ENCODE assay signal across 22 cellular contexts in the genomic region with DNA sequence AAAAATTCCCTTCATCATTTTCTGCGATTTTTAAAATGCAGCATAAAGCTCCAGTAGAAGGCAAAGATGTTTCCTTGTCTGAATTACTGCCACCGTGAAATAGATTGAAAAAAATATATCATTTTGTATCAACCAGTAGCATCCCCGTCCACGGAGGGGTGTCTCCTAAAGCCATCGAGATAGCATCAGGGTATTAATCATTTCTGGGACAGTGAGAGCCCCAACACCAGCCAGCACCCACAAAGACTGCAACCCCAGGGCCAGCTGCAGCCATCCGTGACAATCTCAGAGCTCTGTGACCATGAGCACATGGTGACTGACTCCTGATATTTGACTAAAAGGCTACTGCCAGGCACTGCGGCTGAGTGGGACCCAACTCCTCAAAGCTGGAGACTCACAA.
A peak's percentile ranks its signal among the peaks of the same experiment; 100 is the strongest.
DNase-seq lines count a peak whose midpoint lies in the region; ATAC-seq and TF ChIP-seq lines count a peak whose summit lies in the region.
"Had no signal": no experiment of that assay in that cellular context is flagged by ENCODE, and none has a peak within 500 bp of the region (broad histone marks: within the 10 kb centered on the region; RNA-seq: fewer than 3 reads in every experiment).

No MANE protein-coding gene starts in this region.

- intact Hi-C loops in esophagus muscularis mucosa (cut with DNase I) = no loop called here

- H3K4me2 ChIP-seq in GM23338 = no peak overlapping the region
- H3K4me2 ChIP-seq: BLaER1 had no signal

- H3K4me3 ChIP-seq in GM23338 = no peak overlapping the region
- H3K4me3 ChIP-seq in esophagus muscularis mucosa = no peak overlapping the region
- H3K4me3 ChIP-seq: BLaER1 had no signal

- H3K9me3 Mint-ChIP-seq in GM23338 = peaks cover 10% of the 10 kb centered on the region

- H3K36me3 Mint-ChIP-seq in GM23338 (ENCODE audit: low read depth) = no peaks in the 10 kb centered on the region; the same call in 2 of the 3 replicates
- H3K36me3 Mint-ChIP-seq: CD14-positive monocyte; CD4-positive, alpha-beta memory T cell; CD4-positive, CD25-positive, alpha-beta regulatory T cell; CD8-positive, alpha-beta memory T cell had no signal

- no peak for TF ChIP-seq POLR2A in esophagus muscularis mucosa (IDR thresholded peaks at IDR 0.05; ENCODE audit: low read depth)

- H3K27ac ChIP-seq in GM23338 (ENCODE audit: low read depth) (no peak overlapping the region), esophagus muscularis mucosa (replicated peaks in 1 of 4) (no peak overlapping the region)
- H3K27ac ChIP-seq: BLaER1 had no signal

- peaks cover 0 to 15% (median 3%) of the 10 kb centered on the region in 4 donors for H3K9me3 ChIP-seq in esophagus muscularis mucosa
- H3K9me3 ChIP-seq: BE2C had no signal

- ATAC-seq in GM23338 = no peak

- peaks cover 4% of the 10 kb centered on the region for H3K27me3 Mint-ChIP-seq in GM23338 (ENCODE audit: insufficient read depth, low read depth, poor library complexity)

- H3K4me1 Mint-ChIP-seq in GM23338 = peaks cover 13% of the 10 kb centered on the region
- H3K4me1 Mint-ChIP-seq: CD14-positive monocyte; CD4-positive, alpha-beta memory T cell; CD4-positive, CD25-positive, alpha-beta regulatory T cell; CD8-positive, alpha-beta memory T cell had no signal

- H3K4me1 ChIP-seq in GM23338 (ENCODE audit: insufficient read depth) (peaks cover 13% of the 10 kb centered on the region; the same call in 1 of the 2 replicates), esophagus muscularis mucosa (no peaks in the 10 kb centered on the region)
- H3K4me1 ChIP-seq: BLaER1 had no signal

- H4K20me1 ChIP-seq in GM23338 (replicated peaks; ENCODE audit: insufficient read depth) = no peaks in the 10 kb centered on the region
- H4K20me1 ChIP-seq: BLaER1 had no signal

- 0 out of 2 replicates have a peak, but pooled peaks cover 2% of the 10 kb centered on the region for H3F3A ChIP-seq in GM23338 (replicated peaks; ENCODE audit: low read depth)

- no peak for TF ChIP-seq EP300 in esophagus muscularis mucosa (IDR thresholded peaks at IDR 0.05)

- no peaks in the 10 kb centered on the region for H3K79me2 ChIP-seq in GM23338 (replicated peaks; ENCODE audit: insufficient read depth)

- no peak for DNase-seq in GM23338 (ENCODE audit: low spot score)
- DNase-seq in SK-N-DZ (ENCODE audit: low spot score) = peak; percentile 37
- DNase-seq in esophagus muscularis mucosa (ENCODE audit: extremely low spot score) = peak; percentile 75
- DNase-seq in GOT3 (lab: John Stamatoyannopoulos, UW) = no peak
- no peak for DNase-seq in medulla oblongata (ENCODE audit: extremely low spot score)
- DNase-seq: 8988T; ACHN; BE2C; C1 segment of cervical spinal cord; CD4-positive, alpha-beta memory T cell; CD4-positive, CD25-positive, alpha-beta regulatory T cell; CD8-positive, alpha-beta memory T cell; COR-L47; DMS 273 treated with DMSO at 0.1 percent for 48 hours; DMS153; DMS53; DMS79; DND-41; EL; GDM1 had no signal

- H2AFZ ChIP-seq in GM23338 = peak overlapping the region; percentile 43

- no peaks in the 10 kb centered on the region for H3K36me3 ChIP-seq in GM23338 (ENCODE audit: insufficient read depth)
- H3K36me3 ChIP-seq in esophagus muscularis mucosa = no peaks in the 10 kb centered on the region
- H3K36me3 ChIP-seq: BE2C, BLaER1 had no signal

- H3K4me3 Mint-ChIP-seq in GM23338 = no peak overlapping the region
- H3K4me3 Mint-ChIP-seq: CD14-positive monocyte; CD4-positive, alpha-beta memory T cell; CD4-positive, CD25-positive, alpha-beta regulatory T cell; CD8-positive, alpha-beta memory T cell had no signal

- no peak overlapping the region for H3K27ac Mint-ChIP-seq in GM23338
- H3K27ac Mint-ChIP-seq: CD14-positive monocyte; CD4-positive, alpha-beta memory T cell; CD4-positive, CD25-positive, alpha-beta regulatory T cell; CD8-positive, alpha-beta memory T cell had no signal

- H3K9me2 ChIP-seq in GM23338 (ENCODE audit: insufficient read depth) = peaks cover 6% of the 10 kb centered on the region; the same call in 1 of the 2 replicates

- TF ChIP-seq CTCF in GM23338 (conservative IDR thresholded peaks at IDR 0.05; ENCODE audit: low read depth in 2 of 2) = no peak
- TF ChIP-seq CTCF in esophagus muscularis mucosa (IDR thresholded peaks at IDR 0.05) = no peak

- WGBS in esophagus muscularis mucosa = 72% methylated on average over 6 of the region's 7 CpGs

- H3K27me3 ChIP-seq in GM23338 (ENCODE audit: insufficient read depth) (no peaks in the 10 kb centered on the region), esophagus muscularis mucosa (peaks cover 0 to 22% (median 0%) of the 10 kb centered on the region in 4 donors)
- H3K27me3 ChIP-seq: BE2C, BLaER1 had no signal

TF ChIP-seq in GM23338, 12 proteins besides CTCF, POLR2A, EP300 and RAD21:
- TF ChIP-seq NANOG (IDR thresholded peaks at IDR 0.05; ENCODE audit: borderline replicate concordance) = no peak

Comparison
In these comparisons a context has a peak if more than half of its experiments do, and no peak if none do; other contexts are left out.
1. DNase-seq: peak in SK-N-DZ (single experiment) and esophagus muscularis mucosa (single experiment); none in GM23338 (single experiment), GOT3 (single experiment) and medulla oblongata (single experiment).